ENCODE assay signal across 8 cellular contexts in genomic region chr6:154156135-154156948, GRCh38.
DNase-seq lines count a peak whose midpoint lies in the region; ATAC-seq and TF ChIP-seq lines count a peak whose summit lies in the region.

No MANE protein-coding gene starts in this region.

- H3K4me1 ChIP-seq in KMS-11 (ENCODE audit: low read depth, poor library complexity, severe bottlenecking) (peaks cover 36% of the 10 kb centered on the region), SJSA1 (replicated peaks) (no peaks in the 10 kb centered on the region)

- no peaks in the 10 kb centered on the region for H3K9me3 ChIP-seq in SJSA1 (replicated peaks)

- peak overlapping the region; percentile 60 for H3K4me3 Mint-ChIP-seq in activated naive CD4-positive, alpha-beta T cell treated with anti-CD3 and anti-CD28 coated beads for 36 hours

- no peak overlapping the region for H3K9ac ChIP-seq in KMS-11

- H3K27ac ChIP-seq in KMS-11 (peak overlapping the region; percentile 52; the same call in 1 of the 2 replicates), SJSA1 (no peak overlapping the region)

- no peaks in the 10 kb centered on the region for H4K20me1 ChIP-seq in KMS-11 (ENCODE audit: insufficient read depth)

- no peaks in the 10 kb centered on the region for H3K36me3 ChIP-seq in KMS-11 (ENCODE audit: insufficient read depth)
- no peaks in the 10 kb centered on the region for H3K36me3 ChIP-seq in SJSA1

- peak; percentile 18; the same call in 1 of the 2 replicates for TF ChIP-seq CTCF in KMS-11 (conservative IDR thresholded peaks at IDR 0.05; ENCODE audit: low read depth, low read length)

- peak overlapping the region; percentile 70; the same call in 1 of the 2 replicates for H3K4me2 ChIP-seq in KMS-11

- H3K4me3 ChIP-seq in KMS-11 (IDR thresholded peaks at IDR 0.05; ENCODE audit: insufficient read depth, low read depth, low read length) (no peak overlapping the region), SJSA1 (no peak overlapping the region)

- no peaks in the 10 kb centered on the region for H3K27me3 Mint-ChIP-seq in activated naive CD4-positive, alpha-beta T cell treated with anti-CD3 and anti-CD28 coated beads for 36 hours (ENCODE audit: low read depth)

- intact Hi-C loops in activated naive CD4-positive, alpha-beta T cell treated with anti-CD3 and anti-CD28 coated beads for 36 hours (cut with micrococcal nuclease) = loop anchor here (1.0 to 5.0 kb wide), 12 partner anchors 40 to 1174 kb away; partner anchors contain the start of genes CNKSR3, FBXO5 and SCAF8
- intact Hi-C loops in left ventricle myocardium superior (cut with micrococcal nuclease) = loop anchor here (5.0 kb wide), 2 partner anchors 121 to 211 kb away; no protein-coding TSS in a partner anchor

- H3K27me3 ChIP-seq in KMS-11 (ENCODE audit: insufficient read depth, low read depth) (no peaks in the 10 kb centered on the region), SJSA1 (replicated peaks) (no peaks in the 10 kb centered on the region)

- no peaks in the 10 kb centered on the region for H3K79me2 ChIP-seq in KMS-11 (ENCODE audit: insufficient read depth, low read depth)

- ATAC-seq in GM21737 (IDR thresholded peaks at IDR 0.05; ENCODE audit: unreplicated experiment) = peak; percentile 69
- ATAC-seq in left ventricle myocardium superior = peak; percentile 76

- H3K27ac Mint-ChIP-seq in activated naive CD4-positive, alpha-beta T cell treated with anti-CD3 and anti-CD28 coated beads for 36 hours = peak overlapping the region; percentile 77

- CTCF ChIA-PET in activated naive CD4-positive, alpha-beta T cell treated with anti-CD3 and anti-CD28 coated beads for 36 hours (lab: Charles Lee) = interaction anchor here (0.7 to 10.4 kb wide), 19 partner anchors 8 to 215 kb away, joined by 3 to 102 read pairs (median 7); partner anchors contain the start of gene IPCEF1

- H3K9me3 Mint-ChIP-seq in activated naive CD4-positive, alpha-beta T cell treated with anti-CD3 and anti-CD28 coated beads for 36 hours = no peaks in the 10 kb centered on the region

- H2AFZ ChIP-seq in KMS-11 (ENCODE audit: low read depth) = peak overlapping the region; percentile 48

- peaks cover 13% of the 10 kb centered on the region for H3K36me3 Mint-ChIP-seq in activated naive CD4-positive, alpha-beta T cell treated with anti-CD3 and anti-CD28 coated beads for 36 hours (ENCODE audit: low read depth)

- DNase-seq in GM04504 (ENCODE audit: low read depth) = peak; percentile 8
- peak; percentile 40 to 54 for DNase-seq in SJSA1 (ENCODE audit: low read depth in 1 of 2, low spot score in 2 of 2)
- peak; percentile 86 for DNase-seq in activated naive CD4-positive, alpha-beta T cell treated with anti-CD3 and anti-CD28 coated beads for 36 hours
- DNase-seq in left ventricle myocardium superior = peak; percentile 47
- DNase-seq in stimulated activated CD4-positive, alpha-beta T cell treated with anti-CD3 and anti-CD28 coated beads, Interleukin-1b, Interleukin-23, amount 100 ng/mL, for 4 hours (ENCODE audit: low read depth in 2 of 2) = peak; percentile 25 to 46
- DNase-seq in occipital lobe (lab: John Stamatoyannopoulos, UW) = no peak

- H3K4me1 Mint-ChIP-seq in activated naive CD4-positive, alpha-beta T cell treated with anti-CD3 and anti-CD28 coated beads for 36 hours (ENCODE audit: low read depth) = peaks cover 53% of the 10 kb centered on the region
